8 cellular contexts compared by ENCODE assay signal in genomic region chr15:64503197-64503596, GRCh38. TPM values are rescaled to one million over a fixed set of nuclear protein-coding genes. Genes with fewer than 3 reads are reported as not detected.
DNase-seq lines count a peak whose midpoint lies in the region; ATAC-seq, FAIRE-seq and TF ChIP-seq lines count a peak whose summit lies in the region.

No MANE protein-coding gene starts in this region.

- SMC1A ChIA-PET in GM12878 (lab: Charles Lee; ENCODE audit: uncharacterized antibody, unreplicated experiment) = interaction anchor here (0.6 to 2.0 kb wide), 32 partner anchors 9 to 192 kb away, joined by 3 to 24 read pairs (median 4); no protein-coding TSS in a partner anchor

- no TSS peak for BruUV-seq in GM12878 (replicated peaks; lab: Mats Ljungman, UMichigan)

- no peak for TF ChIP-seq EP300 in GM12878 (IDR thresholded peaks at IDR 0.05; ENCODE audit: borderline replicate concordance in 1 of 2, control insufficient read depth in 1 of 2, low read depth in 2 of 2, low read length in 2 of 2)

- FAIRE-seq in GM12878 (lab: Jason Lieb, UNC) = no peak

- peaks cover 43 to 59% (median 46%) of the 10 kb centered on the region in 3 donors for H3K4me1 Mint-ChIP-seq in IgD-negative memory B cell

- H3K9ac ChIP-seq in GM12878 (ENCODE audit: control insufficient read depth, insufficient read depth, low read length) = peak overlapping the region; percentile 3; the same call in 1 of the 2 replicates

- no peaks in the 10 kb centered on the region for H3K27me3 Mint-ChIP-seq in IgD-negative memory B cell

- H4K20me1 ChIP-seq in GM12878 (ENCODE audit: control insufficient read depth, insufficient read depth) = no peaks in the 10 kb centered on the region

- ATAC-seq in GM12878 = no peak
- ATAC-seq in GM19035 (IDR thresholded peaks at IDR 0.05; ENCODE audit: unreplicated experiment) = no peak
- ATAC-seq in HG02571 (IDR thresholded peaks at IDR 0.05; ENCODE audit: unreplicated experiment) = no peak

- TF ChIP-seq RAD21 in GM12878 (IDR thresholded peaks at IDR 0.05; ENCODE audit: insufficient read depth, low read depth, low read length) = no peak

- no peaks in the 10 kb centered on the region for H3K9me3 Mint-ChIP-seq in IgD-negative memory B cell

- CTCF ChIA-PET in GM12878 (lab: Yijun Ruan, JAX) = interaction anchor here (0.6 to 1.9 kb wide), 15 partner anchors 12 to 293 kb away, joined by 3 to 6 read pairs (median 4); partner anchors contain the start of gene ZNF609

- peaks cover 58% of the 10 kb centered on the region for H3K79me2 ChIP-seq in GM12878 (ENCODE audit: control insufficient read depth, insufficient read depth, low read length)

- H3K36me3 ChIP-seq in GM12878 (ENCODE audit: control insufficient read depth in 2 of 2, insufficient read depth in 2 of 2, low read length in 1 of 2) = peaks cover 13 to 20% of the 10 kb centered on the region in 2 experiments

- H3K9me3 ChIP-seq in GM12878 (replicated peaks; ENCODE audit: control insufficient read depth, insufficient read depth, low read length) = no peaks in the 10 kb centered on the region

- peak overlapping the region in 3 of 4 donors; percentile 0 to 76 (median 75) for H3K4me3 Mint-ChIP-seq in IgD-negative memory B cell

- H3K27me3 ChIP-seq in GM12878 (replicated peaks in 1 of 2; ENCODE audit: control insufficient read depth in 2 of 2, insufficient read depth in 2 of 2, low read length in 1 of 2) = no peaks in the 10 kb centered on the region

- peak overlapping the region; percentile 30 to 86 (median 69) for H3K27ac Mint-ChIP-seq in IgD-negative memory B cell

- WGBS in GM12878 (ENCODE audit: insufficient coverage, insufficient replicate concordance, low lambda C conversion rate, missing lambda C conversion rate) = 65% methylated on average over 4 of the region's 4 CpGs

- peak overlapping the region; percentile 66 for H3K4me2 ChIP-seq in GM12878 (ENCODE audit: control insufficient read depth, insufficient read depth)

- H2AFZ ChIP-seq in GM12878 (ENCODE audit: control insufficient read depth, low read depth, low read length) = no peak overlapping the region; the same call in 1 of the 2 replicates

- no peak for TF ChIP-seq CTCF in GM12878 (IDR thresholded peaks at IDR 0.05 in 2 of 3, conservative IDR thresholded peaks at IDR 0.05 in 1 of 3; ENCODE audit: control insufficient read depth in 2 of 3, extremely low read depth in 1 of 3, insufficient read depth in 1 of 3, low read depth in 3 of 3, low read length in 3 of 3)

- RAD21 ChIA-PET in GM12878 (lab: Charles Lee; ENCODE audit: unreplicated experiment) = interaction anchor here (0.6 to 1.8 kb wide), 18 partner anchors 10 to 150 kb away, joined by 3 to 9 read pairs (median 4); partner anchors contain the start of genes TRIP4 and ZNF609

- peaks cover 29% of the 10 kb centered on the region for H3K4me1 ChIP-seq in GM12878 (ENCODE audit: control insufficient read depth, insufficient read depth, low read length)

- H3K36me3 Mint-ChIP-seq in IgD-negative memory B cell = peaks cover 7% of the 10 kb centered on the region

- no peak for TF ChIP-seq POLR2A in GM12878 (IDR thresholded peaks at IDR 0.05; ENCODE audit: low read depth, low read length)

- POLR2A ChIA-PET in GM12878 (lab: Charles Lee) = interaction anchor here (0.6 to 1.8 kb wide), 9 partner anchors 9 to 781 kb away, joined by 3 to 7 read pairs (median 3); partner anchors contain the start of gene ZNF609

- DNase-seq in Ammon's horn (ENCODE audit: low spot score) (peak; percentile 68), GM12878 (ENCODE audit: low read depth, low spot score) (no peak), midbrain (lab: John Stamatoyannopoulos, UW) (peak; percentile 75), RPMI8226 (no peak), DMS79 treated with DMSO at 0.1 percent for 48 hours (lab: John Stamatoyannopoulos, UW) (no peak)

- in situ Hi-C loops in GM12878 (cut with MboI) = no loop called here

- intact Hi-C loops in GM12878 (cut with micrococcal nuclease; ENCODE audit: unreplicated experiment) = no loop called here

- no peak overlapping the region for H3K4me3 ChIP-seq in GM12878

- H3K27ac ChIP-seq in GM12878 (ENCODE audit: control insufficient read depth, insufficient read depth) = peak overlapping the region; percentile 36

TF ChIP-seq in GM12878, 131 proteins besides CTCF, POLR2A, EP300 and RAD21 (continues in another document):
- TF ChIP-seq EGR1 (IDR thresholded peaks at IDR 0.05; ENCODE audit: borderline replicate concordance in 1 of 2, low read depth in 2 of 2, low read length in 2 of 2) (no peak), HSF1 (IDR thresholded peaks at IDR 0.05; ENCODE audit: low read depth, low read length) (no peak), NR2C2 (IDR thresholded peaks at IDR 0.05; ENCODE audit: borderline replicate concordance, control insufficient read depth, insufficient read length, low read depth) (no peak), HDAC6 (IDR thresholded peaks at IDR 0.05; ENCODE audit: unreplicated experiment) (no peak), GATAD2B (conservative IDR thresholded peaks at IDR 0.05; ENCODE audit: low read depth) (no peak), YY1 (IDR thresholded peaks at IDR 0.05; ENCODE audit: low read depth, low read length) (no peak), BCL3 (IDR thresholded peaks at IDR 0.05; ENCODE audit: borderline replicate concordance, insufficient read depth, low read depth, low read length, poor library complexity, severe bottlenecking) (no peak), RELA (IDR thresholded peaks at IDR 0.05; ENCODE audit: borderline replicate concordance, partially characterized antibody) (no peak), KDM1A (IDR thresholded peaks at IDR 0.05; ENCODE audit: borderline replicate concordance) (no peak), NR2C1 (IDR thresholded peaks at IDR 0.05) (no peak), ZNF274 (IDR thresholded peaks at IDR 0.05; ENCODE audit: insufficient read depth, insufficient read length) (no peak), SMAD1 (IDR thresholded peaks at IDR 0.05; ENCODE audit: low read depth, partially characterized antibody) (no peak), HDGF (IDR thresholded peaks at IDR 0.05) (no peak), RELB (IDR thresholded peaks at IDR 0.05; ENCODE audit: low read depth) (no peak)

RNA-seq across cellular contexts. Expression of gene ZNF609, which starts 42.8 kb away (rescaled TPM):
- polyA plus RNA-seq in IgD-negative memory B cell (10.2 TPM), GM12878 (2011; rRNA removed) (19.0 and 30.8 TPM in 2 replicates), GM12878 (2014; fragmentation: Illumina TruSeq; extraction: Trizol) (20.5 and 22.6 TPM in 2 replicates), GM12878 (2014; fragmentation: Nextera tagmentation; extraction: Ambion mirVana) (1 to 10 TPM; 5.1 to 7.4 TPM), GM12878 (2014; rRNA removed) (13.1 and 15.4 TPM in 2 replicates), GM12878 (2016; fragmentation: Nextera tagmentation; extraction: Ambion mirVana) (1 to 10 TPM; 7.0 to 7.7 TPM)
- 96.4 and 97.4 TPM in 2 replicates for total RNA-seq in GM12878 (2013; cell fraction: nucleolus; rRNA removed)
- total RNA-seq in GM12878 (2014; rRNA removed) (13.4 and 14.1 TPM in 2 replicates), GM12878 (2014; rRNA removed; fragmentation: Illumina TruSeq; extraction: Trizol) (15.5 and 16.2 TPM in 2 replicates), GM12878 (2021) (34.1 and 35.3 TPM in 2 replicates)
- 9.4 TPM for polyA plus RNA-seq in GM12878 (2011; ENCODE audit: low read depth)
- polyA plus RNA-seq in GM12878 (2011; cell fraction: cytosol; rRNA removed) = 13.4 and 18.3 TPM in 2 replicates
- polyA plus RNA-seq in GM12878 (2011; cell fraction: nucleus; rRNA removed) = 23.9 and 29.3 TPM in 2 replicates
- 13.6 and 15.9 TPM in 2 replicates for polyA plus RNA-seq in GM12878 (2012)
- polyA minus RNA-seq in GM12878 (2011; rRNA and poly(A)+ RNA removed) = 32.6 and 115 TPM in 2 replicates
- polyA minus RNA-seq in GM12878 (2011; cell fraction: cytosol; rRNA and poly(A)+ RNA removed) = 12.2 and 13.2 TPM in 2 replicates
- polyA minus RNA-seq in GM12878 (2011; cell fraction: nucleus; rRNA and poly(A)+ RNA removed) = 18.5 and 29.1 TPM in 2 replicates

Comparison
In these comparisons a context has a peak if more than half of its experiments do, and no peak if none do; other contexts are left out.
1. DNase-seq: peak in Ammon's horn (single experiment) and midbrain (single experiment); none in GM12878 (single experiment), RPMI8226 (single experiment) and DMS79 treated with DMSO at 0.1 percent for 48 hours (single experiment).